Comparison of ENCODE assay signal across 1 cellular context in genomic region chr20:50673831-50674825, GRCh38.
TF ChIP-seq lines count a peak whose summit lies in the region.

No MANE protein-coding gene starts in this region.

TF ChIP-seq in HepG2, 621 proteins besides CTCF, POLR2A, EP300 and RAD21:
- no peak for TF ChIP-seq MTF1 (CRISPR knock-in tag; IDR thresholded peaks at IDR 0.05)
- TF ChIP-seq ZNF773 (CRISPR knock-in tag; IDR thresholded peaks at IDR 0.05; ENCODE audit: borderline replicate concordance), result no peak
- TF ChIP-seq ZNF543 (CRISPR knock-in tag; IDR thresholded peaks at IDR 0.05), result 0 out of 2 replicates have a peak, but pooled peaks have one; percentile 29
- peak; percentile 12; the same call in 1 of the 2 replicates for TF ChIP-seq ARID2 (CRISPR knock-in tag; IDR thresholded peaks at IDR 0.05; ENCODE audit: borderline replicate concordance)
- TF ChIP-seq HMG20B (CRISPR knock-in tag; conservative IDR thresholded peaks at IDR 0.05), result 0 out of 2 replicates have a peak, but pooled peaks have one; percentile 54
- 0 out of 4 replicates have a peak, but pooled peaks of 1 of the 2 experiments have one; percentile 7 for TF ChIP-seq HMGXB4 (CRISPR knock-in tag; IDR thresholded peaks at IDR 0.05; ENCODE audit: borderline replicate concordance in 1 of 2, low read depth in 1 of 2)
- TF ChIP-seq CC2D1A (CRISPR knock-in tag; IDR thresholded peaks at IDR 0.05), result no peak
- peak; percentile 2; the same call in 1 of the 2 replicates for TF ChIP-seq STAG1 (CRISPR knock-in tag; IDR thresholded peaks at IDR 0.05)
- peak; percentile 54 for TF ChIP-seq ATF7 (IDR thresholded peaks at IDR 0.05)
- TF ChIP-seq ATF7 (CRISPR knock-in tag; IDR thresholded peaks at IDR 0.05), result no peak
- TF ChIP-seq GATAD2A (CRISPR knock-in tag; IDR thresholded peaks at IDR 0.05), result 0 out of 2 replicates have a peak, but pooled peaks have one; percentile 14
- TF ChIP-seq PHF21A (CRISPR knock-in tag; IDR thresholded peaks at IDR 0.05), result no peak
- 0 out of 2 replicates have a peak, but pooled peaks have one; percentile 26 for TF ChIP-seq ZNF746 (CRISPR knock-in tag; IDR thresholded peaks at IDR 0.05)
- 0 out of 2 replicates have a peak, but pooled peaks have one; percentile 9 for TF ChIP-seq ZNF770 (CRISPR knock-in tag; IDR thresholded peaks at IDR 0.05)
- no peak for TF ChIP-seq ARID5B (CRISPR knock-in tag; IDR thresholded peaks at IDR 0.05)
- TF ChIP-seq HNF1B (CRISPR knock-in tag; IDR thresholded peaks at IDR 0.05), result 0 out of 2 replicates have a peak, but pooled peaks have one; percentile 13
- TF ChIP-seq ZNF510 (CRISPR knock-in tag; IDR thresholded peaks at IDR 0.05; ENCODE audit: low read depth), result 0 out of 2 replicates have a peak, but pooled peaks have one; percentile 39
- TF ChIP-seq ZFX (CRISPR knock-in tag; IDR thresholded peaks at IDR 0.05; ENCODE audit: low read depth), result peak; percentile 2; the same call in 1 of the 2 replicates
- TF ChIP-seq FOXA1 (IDR thresholded peaks at IDR 0.05), result no peak
- TF ChIP-seq FOXA1 (CRISPR knock-in tag; IDR thresholded peaks at IDR 0.05), result no peak
- no peak for TF ChIP-seq HINFP (CRISPR knock-in tag; IDR thresholded peaks at IDR 0.05; ENCODE audit: low read depth)
- 0 out of 2 replicates have a peak, but pooled peaks have one; percentile 4 for TF ChIP-seq ZNF264 (CRISPR knock-in tag; IDR thresholded peaks at IDR 0.05)
- TF ChIP-seq KDM3A (CRISPR knock-in tag; IDR thresholded peaks at IDR 0.05; ENCODE audit: low read depth), result peak; percentile 5; the same call in 1 of the 2 replicates
- TF ChIP-seq TGIF2 (CRISPR knock-in tag; IDR thresholded peaks at IDR 0.05), result no peak
- TF ChIP-seq MLX (CRISPR knock-in tag; IDR thresholded peaks at IDR 0.05), result no peak
